Comparison of ENCODE assay signal across 8 cellular contexts in the genomic region with DNA sequence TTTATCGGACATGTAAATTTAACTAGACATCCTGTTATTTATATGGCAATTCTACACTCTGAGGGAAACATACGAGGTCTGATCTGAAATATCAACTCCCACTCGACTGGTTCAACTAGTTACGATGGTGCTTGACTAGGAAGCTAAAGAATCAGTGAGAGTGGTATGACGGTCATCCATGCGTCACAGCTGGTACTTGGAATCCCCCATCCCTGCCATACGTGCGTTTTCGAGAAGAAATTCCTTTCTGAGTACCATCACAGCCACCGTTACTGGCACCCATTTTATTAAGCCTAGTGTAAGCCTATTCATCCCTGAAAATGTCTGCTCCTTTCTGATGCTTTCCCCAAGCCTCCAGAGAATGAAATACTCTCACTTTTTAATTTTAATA. TPM values are rescaled to one million over a fixed set of nuclear protein-coding genes. Genes with fewer than 3 reads are reported as not detected.
DNase-seq lines count a peak whose midpoint lies in the region; ATAC-seq and TF ChIP-seq lines count a peak whose summit lies in the region.

No MANE protein-coding gene starts in this region.

- TF ChIP-seq CTCF in CD14-positive monocyte (IDR thresholded peaks at IDR 0.05) (no peak), colonic mucosa (IDR thresholded peaks at IDR 0.05) (no peak), tibial artery (IDR thresholded peaks at IDR 0.05) (no peak)

- H3K4ac ChIP-seq in mesendoderm (ENCODE audit: low read depth, low read length), result no peak overlapping the region

- no peak overlapping the region for H2BK5ac ChIP-seq in mesendoderm (ENCODE audit: low read length)

- H2AK5ac ChIP-seq in mesendoderm (ENCODE audit: low read length), result no peak overlapping the region

- peak overlapping the region; percentile 49 for H3K56ac ChIP-seq in mesendoderm (ENCODE audit: low read length)

- H2BK15ac ChIP-seq in mesendoderm (replicated peaks; ENCODE audit: low read depth), result no peak overlapping the region

- no peaks in the 10 kb centered on the region for H3K9me3 ChIP-seq in colonic mucosa
- no peaks in the 10 kb centered on the region for H3K9me3 ChIP-seq in tibial artery

- ATAC-seq in HG03469 (IDR thresholded peaks at IDR 0.05; ENCODE audit: unreplicated experiment), result no peak

- no peaks in the 10 kb centered on the region for H3K36me3 ChIP-seq in colonic mucosa
- no peaks in the 10 kb centered on the region for H3K36me3 ChIP-seq in mesendoderm (ENCODE audit: control insufficient read depth, insufficient read depth, low read length)
- peaks cover 0 to 10% (median 6%) of the 10 kb centered on the region in 3 donors for H3K36me3 ChIP-seq in tibial artery

- no peak overlapping the region for H2BK120ac ChIP-seq in mesendoderm (ENCODE audit: low read depth, low read length)

- no peak overlapping the region for H4K5ac ChIP-seq in mesendoderm (ENCODE audit: low read length)

- no peak overlapping the region for H3K23ac ChIP-seq in mesendoderm (ENCODE audit: low read length)

- peaks cover 0 to 11% (median 8%) of the 10 kb centered on the region in 7 donors for H3K9me3 Mint-ChIP-seq in CD14-positive monocyte

- peak overlapping the region in 1 of 2 donors; percentile 41 for H3K9ac ChIP-seq in colonic mucosa (ENCODE audit: low read depth in 2 of 2, low read length in 2 of 2)
- H3K9ac ChIP-seq in mesendoderm (ENCODE audit: low read length), result peak overlapping the region; percentile 44

- H3K27ac Mint-ChIP-seq in CD14-positive monocyte, result peak overlapping the region; percentile 89 to 99 (median 94)

- H3K4me3 ChIP-seq in colonic mucosa (peak overlapping the region; percentile 30), mesendoderm (ENCODE audit: low read length) (peak overlapping the region; percentile 33), tibial artery (peak overlapping the region; percentile 85 to 87)

- no CpG with 5 or more reads among the region's 10 CpGs for WGBS in mesendoderm (ENCODE audit: extremely low coverage, insufficient coverage, low lambda C conversion rate)

- no peak overlapping the region for H3K18ac ChIP-seq in mesendoderm (ENCODE audit: low read length)

- H3K36me3 Mint-ChIP-seq in CD14-positive monocyte, result peaks cover 11 to 16% of the 10 kb centered on the region in 2 donors

- no peaks in the 10 kb centered on the region for H3K79me1 ChIP-seq in mesendoderm (ENCODE audit: low read length)

- no peak overlapping the region for H3K27ac ChIP-seq in colonic mucosa
- no peak overlapping the region for H3K27ac ChIP-seq in mesendoderm (ENCODE audit: low read depth, low read length)
- peak overlapping the region; percentile 65 to 89 for H3K27ac ChIP-seq in tibial artery

- H4K8ac ChIP-seq in mesendoderm (ENCODE audit: low read depth, low read length), result no peak overlapping the region

- peaks cover 1% of the 10 kb centered on the region for H3K79me2 ChIP-seq in mesendoderm (ENCODE audit: control insufficient read depth, insufficient read depth, low read length)

- H3K4me2 ChIP-seq in mesendoderm (ENCODE audit: low read length), result peak overlapping the region; percentile 50

- intact Hi-C loops in CD14-positive monocyte (cut with micrococcal nuclease) (loop anchor here (5.0 to 10.0 kb wide), 2 partner anchors 34 to 339 kb away; no protein-coding TSS in a partner anchor), colonic mucosa (cut with DNase I) (no loop called here), tibial artery (cut with DNase I; ENCODE audit: low total_unique reads) (no loop called here)

- H3K4me1 Mint-ChIP-seq in CD14-positive monocyte, result peaks cover 9% of the 10 kb centered on the region

- H3K27me3 Mint-ChIP-seq in CD14-positive monocyte (ENCODE audit: low read depth in 3 of 3), result peaks cover 7 to 22% (median 8%) of the 10 kb centered on the region in 3 donors

- H3K27me3 ChIP-seq in colonic mucosa (peaks cover 6% of the 10 kb centered on the region), mesendoderm (ENCODE audit: insufficient read depth, low read length, poor library complexity) (no peaks in the 10 kb centered on the region), tibial artery (no peaks in the 10 kb centered on the region)

- DNase-seq in CD14-positive monocyte (ENCODE audit: low spot score) (peak; percentile 70), HT1080 (ENCODE audit: low read depth) (peak; percentile 39), T-helper 2 cell (peak in 3 of 5 experiments; percentile 50 to 63 (median 52)), colonic mucosa (no peak), mesendoderm (peak; percentile 45), tibial artery (no peak), NOMO-1 treated with DMSO at 0.1 percent for 48 hours (lab: John Stamatoyannopoulos, UW; ENCODE audit: unreplicated experiment) (no peak)

- H3K4me3 Mint-ChIP-seq in CD14-positive monocyte, result peak overlapping the region; percentile 78 to 90

- H3K4me1 ChIP-seq in colonic mucosa (no peaks in the 10 kb centered on the region), mesendoderm (ENCODE audit: control insufficient read depth, low read depth, low read length) (no peaks in the 10 kb centered on the region), tibial artery (peaks cover 0 to 8% (median 0%) of the 10 kb centered on the region in 4 donors)

RNA-seq across cellular contexts. Expression of a gene that starts 0.7 kb away (rescaled TPM):
- polyA plus RNA-seq in CD14-positive monocyte, result 1 to 10 TPM; 6.3 to 6.4 TPM
- total RNA-seq in HT1080 (2014; rRNA removed; shearing (Covaris generic)), result 6.5 and 7.2 TPM in 2 replicates
- 8.5 and 11.1 TPM in 2 replicates for polyA plus RNA-seq in HT1080 (2015; cell fraction: cytosol; rRNA removed)
- polyA plus RNA-seq in HT1080 (2015; cell fraction: nucleus; rRNA removed), result 14.8 and 23.1 TPM in 2 replicates
- total RNA-seq in colonic mucosa, result 10 to 100 TPM; 15.3 to 22.2 TPM
- polyA plus RNA-seq in mesendoderm (2013, experiment 1 of 2), result 8.6 TPM
- 7.5 TPM for polyA plus RNA-seq in mesendoderm (2013, experiment 2 of 2)

RNA-seq across cellular contexts. Expression of a gene that starts 20.6 kb away (rescaled TPM):
- polyA plus RNA-seq in CD14-positive monocyte, result not detected
- total RNA-seq in HT1080 (2014; rRNA removed; shearing (Covaris generic)), result not detected in 2 replicates
- polyA plus RNA-seq in HT1080 (2015; cell fraction: cytosol; rRNA removed), result not detected in 2 replicates
- 0.17 TPM in 1 of 2 replicates, not detected in the other for polyA plus RNA-seq in HT1080 (2015; cell fraction: nucleus; rRNA removed)
- total RNA-seq in colonic mucosa, result under 1 TPM in 1 of 2 donors, not detected in 1; 0.10 TPM
- polyA plus RNA-seq in mesendoderm (2013, experiment 1 of 2), result not detected
- polyA plus RNA-seq in mesendoderm (2013, experiment 2 of 2), result not detected

RNA-seq across cellular contexts. Expression of a gene that starts 48.2 kb away (rescaled TPM):
- polyA plus RNA-seq in CD14-positive monocyte, result not detected
- total RNA-seq in HT1080 (2014; rRNA removed; shearing (Covaris generic)), result 0.37 TPM in 1 of 2 replicates, not detected in the other
- not detected in 2 replicates for polyA plus RNA-seq in HT1080 (2015; cell fraction: cytosol; rRNA removed)
- polyA plus RNA-seq in HT1080 (2015; cell fraction: nucleus; rRNA removed), result 0.53 TPM in 1 of 2 replicates, not detected in the other
- total RNA-seq in colonic mucosa, result 1 to 10 TPM; 1.2 to 2.5 TPM
- polyA plus RNA-seq in mesendoderm (2013, experiment 1 of 2), result not detected
- polyA plus RNA-seq in mesendoderm (2013, experiment 2 of 2), result 0.03 TPM

Comparison
In these comparisons a context has a peak if more than half of its experiments do, and no peak if none do; other contexts are left out.
1. DNase-seq: peak in CD14-positive monocyte (single experiment), HT1080 (single experiment), T-helper 2 cell (3 of 5) and mesendoderm (single experiment); none in colonic mucosa (single experiment), tibial artery (0 of 2) and NOMO-1 treated with DMSO at 0.1 percent for 48 hours (single experiment).
2. H3K27ac ChIP-seq: peak in tibial artery (2 of 2); none in colonic mucosa (single experiment) and mesendoderm (single experiment).
3. H3K4me3 ChIP-seq: peak in every context shown above with its lines; median percentile 86 in tibial artery; 33 in mesendoderm; 30 in colonic mucosa.
4. intact Hi-C loops: an anchor here in CD14-positive monocyte (5.0 to 10.0 kb wide); none called in colonic mucosa and tibial artery.